Comparison of ENCODE assay signal across 1 cellular context in the genomic region with DNA sequence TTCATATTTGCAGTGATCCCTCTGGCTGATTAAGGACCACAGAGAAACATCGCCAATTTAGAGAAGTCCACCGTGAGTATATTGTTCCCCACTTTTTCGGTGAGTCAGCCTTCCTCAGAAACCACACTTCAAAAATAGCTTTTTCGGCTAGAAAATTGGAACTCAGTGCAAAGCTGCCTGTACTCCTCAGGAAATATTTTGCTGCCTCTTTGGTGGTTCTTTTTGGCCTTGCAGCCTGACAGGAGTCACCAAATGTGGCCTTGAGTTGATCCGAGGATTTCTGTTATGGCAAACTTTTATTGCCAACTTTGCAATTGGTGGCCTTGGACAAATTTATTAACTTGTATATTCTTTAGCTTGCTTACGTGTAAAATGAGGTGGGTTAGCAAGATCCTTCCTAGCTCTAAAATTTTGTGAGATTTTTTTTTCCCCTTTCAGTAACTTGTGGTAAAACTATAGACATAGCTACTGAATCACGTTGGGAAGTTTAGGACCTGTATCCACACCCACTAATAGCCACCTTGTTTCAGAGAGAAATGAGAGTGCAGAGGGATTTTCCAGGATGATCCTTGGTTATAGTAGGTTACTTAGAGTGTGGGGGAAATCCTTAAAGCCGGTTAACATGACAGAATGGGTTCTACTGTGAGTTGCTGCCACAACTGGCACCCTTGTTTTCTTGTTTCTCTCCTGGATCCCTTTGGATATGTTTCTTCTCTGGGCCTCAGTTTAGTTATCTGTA.
TF ChIP-seq lines count a peak whose summit lies in the region.

No MANE protein-coding gene starts in this region.

TF ChIP-seq in GM12878, 131 proteins besides CTCF, POLR2A, EP300 and RAD21:
- no peak for TF ChIP-seq SMC3 (IDR thresholded peaks at IDR 0.05; ENCODE audit: borderline replicate concordance, low read length)
- TF ChIP-seq, protein P1, sequence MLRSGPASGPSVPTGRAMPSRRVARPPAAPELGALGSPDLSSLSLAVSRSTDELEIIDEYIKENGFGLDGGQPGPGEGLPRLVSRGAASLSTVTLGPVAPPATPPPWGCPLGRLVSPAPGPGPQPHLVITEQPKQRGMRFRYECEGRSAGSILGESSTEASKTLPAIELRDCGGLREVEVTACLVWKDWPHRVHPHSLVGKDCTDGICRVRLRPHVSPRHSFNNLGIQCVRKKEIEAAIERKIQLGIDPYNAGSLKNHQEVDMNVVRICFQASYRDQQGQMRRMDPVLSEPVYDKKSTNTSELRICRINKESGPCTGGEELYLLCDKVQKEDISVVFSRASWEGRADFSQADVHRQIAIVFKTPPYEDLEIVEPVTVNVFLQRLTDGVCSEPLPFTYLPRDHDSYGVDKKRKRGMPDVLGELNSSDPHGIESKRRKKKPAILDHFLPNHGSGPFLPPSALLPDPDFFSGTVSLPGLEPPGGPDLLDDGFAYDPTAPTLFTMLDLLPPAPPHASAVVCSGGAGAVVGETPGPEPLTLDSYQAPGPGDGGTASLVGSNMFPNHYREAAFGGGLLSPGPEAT (IDR thresholded peaks at IDR 0.05; ENCODE audit: low read depth) = peak; percentile 45; the same call in 1 of the 2 replicates
- peak; percentile 50 to 71; a peak in 3 of 4 replicates for TF ChIP-seq IKZF2 (IDR thresholded peaks at IDR 0.05)
- TF ChIP-seq DPF2 (IDR thresholded peaks at IDR 0.05) = peak; percentile 29; the same call in 1 of the 2 replicates
- peak; percentile 67 for TF ChIP-seq RELA (IDR thresholded peaks at IDR 0.05; ENCODE audit: borderline replicate concordance, partially characterized antibody)
- TF ChIP-seq EED (IDR thresholded peaks at IDR 0.05; ENCODE audit: low read depth) = peak; percentile 73
- TF ChIP-seq ZNF384 (IDR thresholded peaks at IDR 0.05; ENCODE audit: borderline replicate concordance, low read depth, low read length) = no peak
- no peak for TF ChIP-seq MEF2B (IDR thresholded peaks at IDR 0.05; ENCODE audit: partially characterized antibody, poor library complexity, severe bottlenecking)
- no peak for TF ChIP-seq GABPA (IDR thresholded peaks at IDR 0.05; ENCODE audit: low read depth)
- TF ChIP-seq MTA3 (IDR thresholded peaks at IDR 0.05; ENCODE audit: borderline replicate concordance, low read length) = 0 out of 2 replicates have a peak, but pooled peaks have one; percentile 65
- TF ChIP-seq NFIC (IDR thresholded peaks at IDR 0.05; ENCODE audit: low read depth, low read length) = peak; percentile 57; the same call in 1 of the 2 replicates
- no peak; the same call in 1 of the 2 replicates for TF ChIP-seq FOXM1 (IDR thresholded peaks at IDR 0.05; ENCODE audit: low read depth, low read length)
- TF ChIP-seq NRF1 (conservative IDR thresholded peaks at IDR 0.05; ENCODE audit: low read depth, low read length) = no peak
- TF ChIP-seq SUZ12 (IDR thresholded peaks at IDR 0.05; ENCODE audit: unreplicated experiment) = no peak
- TF ChIP-seq NR2F1 (conservative IDR thresholded peaks at IDR 0.05) = no peak
- no peak; the same call in 1 of the 2 replicates for TF ChIP-seq CREM (IDR thresholded peaks at IDR 0.05; ENCODE audit: low read depth)
- TF ChIP-seq, protein P2, sequence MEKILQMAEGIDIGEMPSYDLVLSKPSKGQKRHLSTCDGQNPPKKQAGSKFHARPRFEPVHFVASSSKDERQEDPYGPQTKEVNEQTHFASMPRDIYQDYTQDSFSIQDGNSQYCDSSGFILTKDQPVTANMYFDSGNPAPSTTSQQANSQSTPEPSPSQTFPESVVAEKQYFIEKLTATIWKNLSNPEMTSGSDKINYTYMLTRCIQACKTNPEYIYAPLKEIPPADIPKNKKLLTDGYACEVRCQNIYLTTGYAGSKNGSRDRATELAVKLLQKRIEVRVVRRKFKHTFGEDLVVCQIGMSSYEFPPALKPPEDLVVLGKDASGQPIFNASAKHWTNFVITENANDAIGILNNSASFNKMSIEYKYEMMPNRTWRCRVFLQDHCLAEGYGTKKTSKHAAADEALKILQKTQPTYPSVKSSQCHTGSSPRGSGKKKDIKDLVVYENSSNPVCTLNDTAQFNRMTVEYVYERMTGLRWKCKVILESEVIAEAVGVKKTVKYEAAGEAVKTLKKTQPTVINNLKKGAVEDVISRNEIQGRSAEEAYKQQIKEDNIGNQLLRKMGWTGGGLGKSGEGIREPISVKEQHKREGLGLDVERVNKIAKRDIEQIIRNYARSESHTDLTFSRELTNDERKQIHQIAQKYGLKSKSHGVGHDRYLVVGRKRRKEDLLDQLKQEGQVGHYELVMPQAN (conservative IDR thresholded peaks at IDR 0.05) = no peak
- TF ChIP-seq CREB1 (IDR thresholded peaks at IDR 0.05; ENCODE audit: low read depth) = 0 out of 2 replicates have a peak, but pooled peaks have one; percentile 23
- peak; percentile 56 for TF ChIP-seq IKZF1 (conservative IDR thresholded peaks at IDR 0.05)
- TF ChIP-seq, protein P3, sequence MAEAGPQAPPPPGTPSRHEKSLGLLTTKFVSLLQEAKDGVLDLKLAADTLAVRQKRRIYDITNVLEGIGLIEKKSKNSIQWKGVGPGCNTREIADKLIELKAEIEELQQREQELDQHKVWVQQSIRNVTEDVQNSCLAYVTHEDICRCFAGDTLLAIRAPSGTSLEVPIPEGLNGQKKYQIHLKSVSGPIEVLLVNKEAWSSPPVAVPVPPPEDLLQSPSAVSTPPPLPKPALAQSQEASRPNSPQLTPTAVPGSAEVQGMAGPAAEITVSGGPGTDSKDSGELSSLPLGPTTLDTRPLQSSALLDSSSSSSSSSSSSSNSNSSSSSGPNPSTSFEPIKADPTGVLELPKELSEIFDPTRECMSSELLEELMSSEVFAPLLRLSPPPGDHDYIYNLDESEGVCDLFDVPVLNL (IDR thresholded peaks at IDR 0.05; ENCODE audit: low read depth, low read length) = no peak
- TF ChIP-seq GATAD2B (conservative IDR thresholded peaks at IDR 0.05; ENCODE audit: low read depth) = 0 out of 2 replicates have a peak, but pooled peaks have one; percentile 26
- TF ChIP-seq NBN (IDR thresholded peaks at IDR 0.05) = no peak
- peak; percentile 9; the same call in 1 of the 2 replicates for TF ChIP-seq MTA2 (IDR thresholded peaks at IDR 0.05; ENCODE audit: low read depth)
- TF ChIP-seq SMARCA5 (IDR thresholded peaks at IDR 0.05) = no peak
- no peak for TF ChIP-seq RBBP5 (conservative IDR thresholded peaks at IDR 0.05)
- TF ChIP-seq, protein P4, sequence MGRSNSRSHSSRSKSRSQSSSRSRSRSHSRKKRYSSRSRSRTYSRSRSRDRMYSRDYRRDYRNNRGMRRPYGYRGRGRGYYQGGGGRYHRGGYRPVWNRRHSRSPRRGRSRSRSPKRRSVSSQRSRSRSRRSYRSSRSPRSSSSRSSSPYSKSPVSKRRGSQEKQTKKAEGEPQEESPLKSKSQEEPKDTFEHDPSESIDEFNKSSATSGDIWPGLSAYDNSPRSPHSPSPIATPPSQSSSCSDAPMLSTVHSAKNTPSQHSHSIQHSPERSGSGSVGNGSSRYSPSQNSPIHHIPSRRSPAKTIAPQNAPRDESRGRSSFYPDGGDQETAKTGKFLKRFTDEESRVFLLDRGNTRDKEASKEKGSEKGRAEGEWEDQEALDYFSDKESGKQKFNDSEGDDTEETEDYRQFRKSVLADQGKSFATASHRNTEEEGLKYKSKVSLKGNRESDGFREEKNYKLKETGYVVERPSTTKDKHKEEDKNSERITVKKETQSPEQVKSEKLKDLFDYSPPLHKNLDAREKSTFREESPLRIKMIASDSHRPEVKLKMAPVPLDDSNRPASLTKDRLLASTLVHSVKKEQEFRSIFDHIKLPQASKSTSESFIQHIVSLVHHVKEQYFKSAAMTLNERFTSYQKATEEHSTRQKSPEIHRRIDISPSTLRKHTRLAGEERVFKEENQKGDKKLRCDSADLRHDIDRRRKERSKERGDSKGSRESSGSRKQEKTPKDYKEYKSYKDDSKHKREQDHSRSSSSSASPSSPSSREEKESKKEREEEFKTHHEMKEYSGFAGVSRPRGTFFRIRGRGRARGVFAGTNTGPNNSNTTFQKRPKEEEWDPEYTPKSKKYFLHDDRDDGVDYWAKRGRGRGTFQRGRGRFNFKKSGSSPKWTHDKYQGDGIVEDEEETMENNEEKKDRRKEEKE (IDR thresholded peaks at IDR 0.05) = no peak
- peak; percentile 66 for TF ChIP-seq RUNX3 (IDR thresholded peaks at IDR 0.05; ENCODE audit: low read length)
